Comparison of ENCODE assay signal across 17 cellular contexts in the genomic region with DNA sequence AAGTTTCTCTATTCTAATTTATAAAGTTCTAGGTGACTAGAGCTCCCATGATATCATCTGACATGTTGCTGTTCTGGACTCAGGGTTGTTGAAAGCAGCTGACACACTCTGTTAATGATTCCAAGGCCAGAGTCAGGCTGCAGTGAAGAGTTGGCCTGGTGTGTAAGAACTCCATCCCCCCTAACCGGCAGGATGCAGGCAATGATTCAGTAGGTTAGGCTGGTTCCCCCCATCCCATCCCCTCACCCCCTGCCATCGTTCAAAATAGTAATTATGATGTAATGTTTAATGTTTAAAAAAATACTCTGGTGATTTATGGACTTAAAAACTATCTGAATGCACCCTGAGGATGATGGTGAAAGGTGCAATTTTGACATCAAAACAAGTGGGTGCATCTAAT. TPM values are rescaled to one million over a fixed set of nuclear protein-coding genes. Genes with fewer than 3 reads are reported as not detected.
A peak's percentile ranks its signal among the peaks of the same experiment; 100 is the strongest.
DNase-seq lines count a peak whose midpoint lies in the region; ATAC-seq, FAIRE-seq and TF ChIP-seq lines count a peak whose summit lies in the region.
"Had no signal": no experiment of that assay in that cellular context is flagged by ENCODE, and none has a peak within 500 bp of the region (broad histone marks: within the 10 kb centered on the region; RNA-seq: fewer than 3 reads in every experiment).

No MANE protein-coding gene starts in this region.

- CTCF ChIA-PET in A549 (lab: Yijun Ruan, JAX) = interaction anchor here (0.6 to 1.3 kb wide), 6 partner anchors 8 to 87 kb away, joined by 3 read pairs; no protein-coding TSS in a partner anchor

- TF ChIP-seq RAD21 in A549 (conservative IDR thresholded peaks at IDR 0.05 in 1 of 2, IDR thresholded peaks at IDR 0.05 in 1 of 2) = no peak

- 11% methylated on average over 2 of the region's 2 CpGs for WGBS in A549 (ENCODE audit: missing lambda C conversion rate)

- peaks cover 19% of the 10 kb centered on the region for H3K4me1 Mint-ChIP-seq in glutamatergic neuron (ENCODE audit: low read depth, unreplicated experiment)
- peaks cover 9% of the 10 kb centered on the region for H3K4me1 Mint-ChIP-seq in activated CD4-positive, alpha-beta T cell treated with anti-CD3 and anti-CD28 coated beads, Interleukin-2, amount 10 ng/mL, durations not matched to agents 24 days and 14 days

- TF ChIP-seq POLR2A in A549 (IDR thresholded peaks at IDR 0.05; ENCODE audit: low read length) = no peak

- H3K4me1 ChIP-seq in A549 = peaks cover 28% of the 10 kb centered on the region

- DNase-seq in A549 (ENCODE audit: low read depth in 1 of 2, low spot score in 1 of 2) = peak in 1 of 2 experiments; percentile 48
- no peak for DNase-seq in glutamatergic neuron
- no peak for DNase-seq in activated CD4-positive, alpha-beta T cell treated with anti-CD3 and anti-CD28 coated beads, Interleukin-2, amount 10 ng/mL, durations not matched to agents 24 days and 14 days
- DNase-seq in activated CD8-positive, alpha-beta memory T cell treated with anti-CD3 and anti-CD28 coated beads, Interleukin-2, amount 50 U/mL, for 4 hours = no peak
- DNase-seq in HCEC 1CT = no peak
- DNase-seq in H4 (ENCODE audit: low spot score) = no peak
- DNase-seq: activated CD4-positive, alpha-beta memory T cell treated with anti-CD3 and anti-CD28 coated beads, Interleukin-2, amount 10 ng/mL, durations not matched to agents 7 days and 5 days; DMS79; head of caudate nucleus; NCI-H187 treated with DMSO at 0.1 percent for 48 hours; upper lobe of left lung had no signal

- POLR2A ChIA-PET in A549 (lab: Yijun Ruan, JAX) = no interaction called here

- no peak for FAIRE-seq in A549 (lab: Jason Lieb, UNC)

- TF ChIP-seq EP300 in A549 (IDR thresholded peaks at IDR 0.05) = no peak

- peak overlapping the region; percentile 20; the same call in 1 of the 3 replicates for H3K4me2 ChIP-seq in A549
- H3K4me2 ChIP-seq: KMS-11 had no signal

- H3K27ac ChIP-seq in A549 = no peak overlapping the region
- H3K27ac ChIP-seq: KMS-11, upper lobe of left lung had no signal

- H3K4me3 Mint-ChIP-seq in glutamatergic neuron (ENCODE audit: unreplicated experiment) = peak overlapping the region; percentile 87
- H3K4me3 Mint-ChIP-seq in activated CD4-positive, alpha-beta T cell treated with anti-CD3 and anti-CD28 coated beads, Interleukin-2, amount 10 ng/mL, durations not matched to agents 24 days and 14 days = no peak overlapping the region
- H3K4me3 Mint-ChIP-seq: activated CD4-positive, alpha-beta memory T cell treated with anti-CD3 and anti-CD28 coated beads, Interleukin-2, amount 10 ng/mL, durations not matched to agents 7 days and 5 days; T-helper 2 cell treated with Interferon-gamma antibody and Interleukin-4, amounts not matched to agents 5 μg/mL and 100 μg/mL, for 36 hours had no signal

- H3K9me3 Mint-ChIP-seq in glutamatergic neuron (ENCODE audit: unreplicated experiment) = peaks cover 31% of the 10 kb centered on the region
- H3K9me3 Mint-ChIP-seq in activated CD4-positive, alpha-beta T cell treated with anti-CD3 and anti-CD28 coated beads, Interleukin-2, amount 10 ng/mL, durations not matched to agents 24 days and 14 days = no peaks in the 10 kb centered on the region
- H3K9me3 Mint-ChIP-seq: activated CD4-positive, alpha-beta memory T cell treated with anti-CD3 and anti-CD28 coated beads, Interleukin-2, amount 10 ng/mL, durations not matched to agents 7 days and 5 days; T-helper 2 cell treated with Interferon-gamma antibody and Interleukin-4, amounts not matched to agents 5 μg/mL and 100 μg/mL, for 36 hours had no signal

- no peaks in the 10 kb centered on the region for H3K9me3 ChIP-seq in A549
- H3K9me3 ChIP-seq: upper lobe of left lung had no signal

- peak overlapping the region; percentile 100 for H3K27ac Mint-ChIP-seq in glutamatergic neuron (ENCODE audit: unreplicated experiment)
- no peak overlapping the region for H3K27ac Mint-ChIP-seq in activated CD4-positive, alpha-beta T cell treated with anti-CD3 and anti-CD28 coated beads, Interleukin-2, amount 10 ng/mL, durations not matched to agents 24 days and 14 days
- H3K27ac Mint-ChIP-seq: activated CD4-positive, alpha-beta memory T cell treated with anti-CD3 and anti-CD28 coated beads, Interleukin-2, amount 10 ng/mL, durations not matched to agents 7 days and 5 days; T-helper 2 cell treated with Interferon-gamma antibody and Interleukin-4, amounts not matched to agents 5 μg/mL and 100 μg/mL, for 36 hours had no signal

- H3K27me3 Mint-ChIP-seq in glutamatergic neuron (ENCODE audit: unreplicated experiment) = peaks cover 31% of the 10 kb centered on the region
- peaks cover 45% of the 10 kb centered on the region for H3K27me3 Mint-ChIP-seq in activated CD4-positive, alpha-beta T cell treated with anti-CD3 and anti-CD28 coated beads, Interleukin-2, amount 10 ng/mL, durations not matched to agents 24 days and 14 days

- TF ChIP-seq CTCF in A549 (IDR thresholded peaks at IDR 0.05) (no peak), glutamatergic neuron (IDR thresholded peaks at IDR 0.05; ENCODE audit: partially characterized antibody, unreplicated experiment) (no peak)

- peak; percentile 76 to 88 for ATAC-seq in A549
- peak; percentile 65 for ATAC-seq in GM21528 (IDR thresholded peaks at IDR 0.05; ENCODE audit: low FRiP score, unreplicated experiment)
- peak; percentile 88 for ATAC-seq in HG03457 (IDR thresholded peaks at IDR 0.05; ENCODE audit: unreplicated experiment)

- intact Hi-C loops in activated CD4-positive, alpha-beta T cell treated with anti-CD3 and anti-CD28 coated beads, Interleukin-2, amount 10 ng/mL, durations not matched to agents 24 days and 14 days (cut with micrococcal nuclease) = no loop called here

- H3K4me3 ChIP-seq in A549 = no peak overlapping the region
- H3K4me3 ChIP-seq: upper lobe of left lung had no signal

- no peaks in the 10 kb centered on the region for H3K36me3 Mint-ChIP-seq in glutamatergic neuron (ENCODE audit: unreplicated experiment)
- peaks cover 2% of the 10 kb centered on the region for H3K36me3 Mint-ChIP-seq in activated CD4-positive, alpha-beta T cell treated with anti-CD3 and anti-CD28 coated beads, Interleukin-2, amount 10 ng/mL, durations not matched to agents 24 days and 14 days (ENCODE audit: low read depth)

TF ChIP-seq in A549, 52 proteins besides CTCF, POLR2A, EP300 and RAD21:
- no peak for TF ChIP-seq ZSCAN20 (CRISPR knock-in tag; IDR thresholded peaks at IDR 0.05)
- TF ChIP-seq SMC3 (IDR thresholded peaks at IDR 0.05) = no peak
- TF ChIP-seq, protein P1, sequence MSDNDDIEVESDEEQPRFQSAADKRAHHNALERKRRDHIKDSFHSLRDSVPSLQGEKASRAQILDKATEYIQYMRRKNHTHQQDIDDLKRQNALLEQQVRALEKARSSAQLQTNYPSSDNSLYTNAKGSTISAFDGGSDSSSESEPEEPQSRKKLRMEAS (IDR thresholded peaks at IDR 0.05) = no peak
- TF ChIP-seq, protein P2, sequence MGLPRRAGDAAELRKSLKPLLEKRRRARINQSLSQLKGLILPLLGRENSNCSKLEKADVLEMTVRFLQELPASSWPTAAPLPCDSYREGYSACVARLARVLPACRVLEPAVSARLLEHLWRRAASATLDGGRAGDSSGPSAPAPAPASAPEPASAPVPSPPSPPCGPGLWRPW (IDR thresholded peaks at IDR 0.05) = no peak
- no peak for TF ChIP-seq CHD2 (IDR thresholded peaks at IDR 0.05; ENCODE audit: low read length, partially characterized antibody)
- TF ChIP-seq, protein P3, sequence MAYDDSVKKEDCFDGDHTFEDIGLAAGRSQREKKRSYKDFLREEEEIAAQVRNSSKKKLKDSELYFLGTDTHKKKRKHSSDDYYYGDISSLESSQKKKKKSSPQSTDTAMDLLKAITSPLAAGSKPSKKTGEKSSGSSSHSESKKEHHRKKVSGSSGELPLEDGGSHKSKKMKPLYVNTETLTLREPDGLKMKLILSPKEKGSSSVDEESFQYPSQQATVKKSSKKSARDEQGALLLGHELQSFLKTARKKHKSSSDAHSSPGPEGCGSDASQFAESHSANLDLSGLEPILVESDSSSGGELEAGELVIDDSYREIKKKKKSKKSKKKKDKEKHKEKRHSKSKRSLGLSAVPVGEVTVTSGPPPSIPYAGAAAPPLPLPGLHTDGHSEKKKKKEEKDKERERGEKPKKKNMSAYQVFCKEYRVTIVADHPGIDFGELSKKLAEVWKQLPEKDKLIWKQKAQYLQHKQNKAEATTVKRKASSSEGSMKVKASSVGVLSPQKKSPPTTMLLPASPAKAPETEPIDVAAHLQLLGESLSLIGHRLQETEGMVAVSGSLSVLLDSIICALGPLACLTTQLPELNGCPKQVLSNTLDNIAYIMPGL (CRISPR knock-in tag; IDR thresholded peaks at IDR 0.05; ENCODE audit: borderline replicate concordance) = no peak
- no peak for TF ChIP-seq RCOR1 (IDR thresholded peaks at IDR 0.05; ENCODE audit: low read depth, low read length)

RNA-seq across cellular contexts. Expression of a gene that starts 4.6 kb away (rescaled TPM):
- polyA plus RNA-seq in A549 (2011; rRNA removed) = 0.01 TPM in 1 of 2 replicates, not detected in the other
- polyA plus RNA-seq in A549 (2012; cell fraction: cytosol; rRNA removed) = under 0.01 TPM in 1 of 2 replicates, not detected in the other
- polyA plus RNA-seq in A549 (2012; cell fraction: nucleus; rRNA removed) = 0.01 TPM in 1 of 2 replicates, not detected in the other
- polyA plus RNA-seq in A549 (2017; fragmentation: RNase III; extraction: RNeasy Plus Mini Kit Qiagen cat#74134 plus additional on column Dnase treatment) = not detected in 3 replicates
- polyA minus RNA-seq in A549 (2011; rRNA and poly(A)+ RNA removed) = not detected in 2 replicates
- total RNA-seq in glutamatergic neuron (ENCODE audit: unreplicated experiment) = 117 TPM
- 0.05 and 0.07 TPM in 2 replicates for total RNA-seq in activated CD4-positive, alpha-beta T cell treated with anti-CD3 and anti-CD28 coated beads, Interleukin-2, amount 10 ng/mL, durations not matched to agents 24 days and 14 days
- total RNA-seq in H4 (2014; rRNA removed; shearing (Covaris generic)) = 0.02 TPM in 1 of 2 replicates, not detected in the other
- total RNA-seq: activated CD4-positive, alpha-beta memory T cell treated with anti-CD3 and anti-CD28 coated beads, Interleukin-2, amount 10 ng/mL, durations not matched to agents 7 days and 5 days; lung microvascular endothelial cell; osteocyte had no signal

Comparison
In these comparisons a context has a peak if more than half of its experiments do, and no peak if none do; other contexts are left out.
1. RNA of a gene that starts 4.6 kb away (total RNA-seq): 117 TPM in glutamatergic neuron (single experiment); 0.05 to 0.07 TPM in activated CD4-positive, alpha-beta T cell treated with anti-CD3 and anti-CD28 coated beads, Interleukin-2, amount 10 ng/mL, durations not matched to agents 24 days and 14 days and 0.02 TPM in H4; every median in the first group is over 100 times any median in the second.
2. Peak in every context shown above with its lines, with median percentiles within 50 percentile points of each other: ATAC-seq.